In genomic region chr13:66329988-66330429, GRCh38 we compare ENCODE assay signal across 14 cellular contexts.
DNase-seq lines count a peak whose midpoint lies in the region; ATAC-seq and TF ChIP-seq lines count a peak whose summit lies in the region.
"Had no signal": no experiment of that assay in that cellular context is flagged by ENCODE, and none has a peak within 500 bp of the region (broad histone marks: within the 10 kb centered on the region; RNA-seq: fewer than 3 reads in every experiment).

No MANE protein-coding gene starts in this region.

- no peak for ATAC-seq in esophagus mucosa
- ATAC-seq: activated CD4-positive, CD25-positive, alpha-beta regulatory T cell treated with anti-CD3 and anti-CD28 coated beads, Interleukin-2, amount 50 U/mL, for 24 hours; sciatic nerve had no signal

- BruUV-seq in MCF 10A (replicated peaks; lab: Mats Ljungman, UMichigan), result no TSS peak
- BruUV-seq in mammary epithelial cell (replicated peaks; lab: Mats Ljungman, UMichigan), result no TSS peak

- H4K20me1 ChIP-seq in mammary epithelial cell (ENCODE audit: insufficient read depth, low read length), result no peaks in the 10 kb centered on the region

- H3K27ac Mint-ChIP-seq in MCF 10A (ENCODE audit: low read depth, unreplicated experiment), result no peak overlapping the region
- H3K27ac Mint-ChIP-seq: activated T-helper 1 cell treated with anti-CD3 and anti-CD28 coated beads, Interleukin-12 subunit alpha, Interleukin-12 subunit beta, Interleukin-2, Interleukin-4 antibody, amounts not matched to agents 30 ng/mL and 10 ng/mL and 1 ng/mL, durations not matched to agents 14 hours and 24 hours and 36 hours; immature natural killer cell; type B pancreatic cell had no signal

- no peaks in the 10 kb centered on the region for H3K4me1 ChIP-seq in mammary epithelial cell (ENCODE audit: insufficient read depth, low read length)

- H3K36me3 Mint-ChIP-seq in MCF 10A (ENCODE audit: insufficient read depth, unreplicated experiment), result no peaks in the 10 kb centered on the region
- H3K36me3 Mint-ChIP-seq: immature natural killer cell, type B pancreatic cell had no signal

- H3K9me3 ChIP-seq in mammary epithelial cell (replicated peaks; ENCODE audit: insufficient read depth, low read length), result no peaks in the 10 kb centered on the region

- H3K27me3 ChIP-seq in mammary epithelial cell (ENCODE audit: insufficient read depth, low read length), result no peaks in the 10 kb centered on the region

- H3K27ac ChIP-seq in mammary epithelial cell (ENCODE audit: insufficient read depth, low read depth, low read length), result no peak overlapping the region

- intact Hi-C loops in MCF 10A (cut with micrococcal nuclease) (no loop called here), mammary epithelial cell (cut with micrococcal nuclease) (no loop called here)

- H3K9ac ChIP-seq in mammary epithelial cell (ENCODE audit: insufficient read depth, low read length), result no peak overlapping the region

- H3K4me2 ChIP-seq in mammary epithelial cell (ENCODE audit: insufficient read depth, low read depth, low read length), result no peak overlapping the region

- POLR2A ChIA-PET in MCF 10A (lab: Yijun Ruan, JAX), result no interaction called here

- H3K4me3 ChIP-seq in mammary epithelial cell (replicated peaks in 1 of 3; ENCODE audit: insufficient read depth in 1 of 3, low read depth in 2 of 3, low read length in 3 of 3), result no peak overlapping the region

- peaks cover 5% of the 10 kb centered on the region for H3K4me1 Mint-ChIP-seq in MCF 10A (ENCODE audit: insufficient read depth, unreplicated experiment)

- CTCF ChIA-PET in MCF 10A (lab: Yijun Ruan, JAX), result no interaction called here
- CTCF ChIA-PET in mammary epithelial cell (lab: Charles Lee; ENCODE audit: low non-redundant PET), result no interaction called here

- TF ChIP-seq CTCF in MCF 10A (IDR thresholded peaks at IDR 0.05; ENCODE audit: unreplicated experiment), result no peak
- no peak for TF ChIP-seq CTCF in mammary epithelial cell (conservative IDR thresholded peaks at IDR 0.05 in 1 of 2, IDR thresholded peaks at IDR 0.05 in 1 of 2; ENCODE audit: extremely low read depth in 1 of 2, insufficient read depth in 1 of 2, low read depth in 1 of 2, low read length in 2 of 2)

- WGBS in mammary epithelial cell (ENCODE audit: low coverage, missing lambda C conversion rate), result 29% methylated on average over 1 of the region's 1 CpG

- in situ Hi-C loops in mammary epithelial cell (cut with MboI; ENCODE audit: low sequenced_read_pairs in 2 of 2), result no loop called here

- no peaks in the 10 kb centered on the region for H3K79me2 ChIP-seq in mammary epithelial cell (ENCODE audit: insufficient read depth, low read length)

- H3K4me3 Mint-ChIP-seq in MCF 10A (ENCODE audit: unreplicated experiment), result no peak overlapping the region
- H3K4me3 Mint-ChIP-seq: activated T-helper 1 cell treated with anti-CD3 and anti-CD28 coated beads, Interleukin-12 subunit alpha, Interleukin-12 subunit beta, Interleukin-2, Interleukin-4 antibody, amounts not matched to agents 30 ng/mL and 10 ng/mL and 1 ng/mL, durations not matched to agents 14 hours and 24 hours and 36 hours; immature natural killer cell; type B pancreatic cell had no signal

- DNase-seq in MCF 10A (ENCODE audit: unreplicated experiment), result peak; percentile 2
- no peak for DNase-seq in mammary epithelial cell
- peak; percentile 73 for DNase-seq in NCI-H82 treated with DMSO at 0.1 percent for 48 hours (lab: John Stamatoyannopoulos, UW; ENCODE audit: unreplicated experiment)
- peak; percentile 13 for DNase-seq in dermis blood vessel endothelial cell
- no peak for DNase-seq in activated effector memory CD4-positive, alpha-beta T cell treated with Interleukin-2 at 50 U/mL for 16 hours
- no peak for DNase-seq in NCI-H187 (lab: John Stamatoyannopoulos, UW)
- DNase-seq in SKM-1 treated with dmso at 0.1 percent for 144 hours (lab: John Stamatoyannopoulos, UW; ENCODE audit: unreplicated experiment), result no peak
- DNase-seq: immature natural killer cell, NCI-H187 treated with DMSO at 0.1 percent for 48 hours had no signal

- no peaks in the 10 kb centered on the region for H3K9me3 Mint-ChIP-seq in MCF 10A (ENCODE audit: unreplicated experiment)
- H3K9me3 Mint-ChIP-seq: activated T-helper 1 cell treated with anti-CD3 and anti-CD28 coated beads, Interleukin-12 subunit alpha, Interleukin-12 subunit beta, Interleukin-2, Interleukin-4 antibody, amounts not matched to agents 30 ng/mL and 10 ng/mL and 1 ng/mL, durations not matched to agents 14 hours and 24 hours and 36 hours; immature natural killer cell had no signal

- dilution Hi-C loops in mammary epithelial cell (cut with HindIII; ENCODE audit: low sequenced_read_pairs), result no loop called here

- no peaks in the 10 kb centered on the region for H3K36me3 ChIP-seq in mammary epithelial cell (ENCODE audit: insufficient read depth, low read length)

- H2AFZ ChIP-seq in mammary epithelial cell (ENCODE audit: low read depth, low read length), result no peak overlapping the region

- no peaks in the 10 kb centered on the region for H3K27me3 Mint-ChIP-seq in MCF 10A (ENCODE audit: insufficient read depth, unreplicated experiment)
- H3K27me3 Mint-ChIP-seq: type B pancreatic cell had no signal

Comparison
In these comparisons a context has a peak if more than half of its experiments do, and no peak if none do; other contexts are left out.
1. DNase-seq: peak in MCF 10A (single experiment), NCI-H82 treated with DMSO at 0.1 percent for 48 hours (single experiment) and dermis blood vessel endothelial cell (single experiment); none in mammary epithelial cell (single experiment), activated effector memory CD4-positive, alpha-beta T cell treated with Interleukin-2 at 50 U/mL for 16 hours (single experiment), NCI-H187 (0 of 2) and SKM-1 treated with dmso at 0.1 percent for 144 hours (single experiment).